Comparison of ENCODE assay signal across 8 cellular contexts in the genomic region with DNA sequence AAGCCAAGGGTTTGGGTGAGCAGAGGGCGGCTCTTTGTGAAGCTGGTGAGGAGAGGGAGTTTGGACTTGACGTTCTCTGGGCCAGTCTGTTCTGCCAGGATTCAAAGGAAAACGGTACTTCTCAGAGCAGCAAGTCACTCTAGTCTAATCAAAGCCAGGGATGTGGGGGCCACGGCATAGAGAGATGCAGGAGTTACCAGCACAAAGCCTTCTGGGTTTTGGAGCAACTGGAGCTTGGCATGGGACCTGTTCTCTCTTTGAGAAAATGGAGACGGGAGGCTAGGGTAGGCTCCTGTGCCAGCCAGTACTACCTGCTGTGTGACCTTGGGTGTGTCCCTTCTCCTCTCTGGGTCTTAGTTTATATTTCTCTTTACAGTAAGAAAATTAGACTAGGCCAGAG. TPM values are rescaled to one million over a fixed set of nuclear protein-coding genes. Genes with fewer than 3 reads are reported as not detected.
DNase-seq lines count a peak whose midpoint lies in the region; ATAC-seq and TF ChIP-seq lines count a peak whose summit lies in the region.

No MANE protein-coding gene starts in this region.

- H3K4me3 Mint-ChIP-seq in activated CD4-positive, alpha-beta T cell treated with anti-CD3 and anti-CD28 coated beads, Interleukin-2, amount 10 ng/mL, durations not matched to agents 7 days and 5 days = peak overlapping the region; percentile 92
- peak overlapping the region; percentile 96 for H3K4me3 Mint-ChIP-seq in activated T-helper 17 cell treated with anti-CD3 and anti-CD28 coated beads, Interleukin-2, amount 50 U/mL, for 72 hours

- H3K36me3 Mint-ChIP-seq in activated CD4-positive, alpha-beta T cell treated with anti-CD3 and anti-CD28 coated beads, Interleukin-2, amount 10 ng/mL, durations not matched to agents 7 days and 5 days (ENCODE audit: low read depth) = peaks cover 54% of the 10 kb centered on the region
- H3K36me3 Mint-ChIP-seq in activated T-helper 17 cell treated with anti-CD3 and anti-CD28 coated beads, Interleukin-2, amount 50 U/mL, for 72 hours (ENCODE audit: low read depth) = peaks cover 77% of the 10 kb centered on the region

- no peak for TF ChIP-seq EP300 in stomach (IDR thresholded peaks at IDR 0.05)

- H3K9me3 ChIP-seq in iPS-18c (ENCODE audit: control insufficient read depth, insufficient read depth, low read length) (no peaks in the 10 kb centered on the region), stomach (no peaks in the 10 kb centered on the region)

- no peaks in the 10 kb centered on the region for H3K27me3 ChIP-seq in stomach

- H3K36me3 ChIP-seq in stomach = peaks cover 17 to 53% (median 51%) of the 10 kb centered on the region in 4 donors

- WGBS in stomach, 5 donors = 67 to 82% (median 78%) methylated on average over 5 of the region's 5 CpGs

- no peak for TF ChIP-seq POLR2A in stomach (IDR thresholded peaks at IDR 0.05)

- H3K4me3 ChIP-seq in iPS-18c (ENCODE audit: insufficient read depth, low read depth, low read length) (peak overlapping the region; percentile 20; the same call in 1 of the 2 replicates), stomach (peak overlapping the region; percentile 64 to 78 (median 64))

- no peak for ATAC-seq in activated T-helper 17 cell treated with anti-CD3 and anti-CD28 coated beads, Interleukin-2, amount 50 U/mL, for 72 hours (replicated peaks)

- peak overlapping the region in 3 of 5 donors; percentile 44 to 97 (median 96) for H3K27ac ChIP-seq in stomach

- H3K27ac Mint-ChIP-seq in activated CD4-positive, alpha-beta T cell treated with anti-CD3 and anti-CD28 coated beads, Interleukin-2, amount 10 ng/mL, durations not matched to agents 7 days and 5 days = peak overlapping the region; percentile 62
- H3K27ac Mint-ChIP-seq in activated T-helper 17 cell treated with anti-CD3 and anti-CD28 coated beads, Interleukin-2, amount 50 U/mL, for 72 hours = peak overlapping the region; percentile 97

- intact Hi-C loops in stomach (cut with DNase I; ENCODE audit: low total_unique reads) = no loop called here

- H3K9me3 Mint-ChIP-seq in activated CD4-positive, alpha-beta T cell treated with anti-CD3 and anti-CD28 coated beads, Interleukin-2, amount 10 ng/mL, durations not matched to agents 7 days and 5 days = no peaks in the 10 kb centered on the region
- H3K9me3 Mint-ChIP-seq in activated T-helper 17 cell treated with anti-CD3 and anti-CD28 coated beads, Interleukin-2, amount 50 U/mL, for 72 hours = no peaks in the 10 kb centered on the region

- H3K27me3 Mint-ChIP-seq in activated CD4-positive, alpha-beta T cell treated with anti-CD3 and anti-CD28 coated beads, Interleukin-2, amount 10 ng/mL, durations not matched to agents 7 days and 5 days = no peaks in the 10 kb centered on the region
- no peaks in the 10 kb centered on the region for H3K27me3 Mint-ChIP-seq in activated T-helper 17 cell treated with anti-CD3 and anti-CD28 coated beads, Interleukin-2, amount 50 U/mL, for 72 hours

- H3K4me1 ChIP-seq in stomach = peaks cover 30 to 73% (median 54%) of the 10 kb centered on the region in 4 donors

- no peak for TF ChIP-seq CTCF in stomach (IDR thresholded peaks at IDR 0.05)

- peaks cover 60% of the 10 kb centered on the region for H3K4me1 Mint-ChIP-seq in activated CD4-positive, alpha-beta T cell treated with anti-CD3 and anti-CD28 coated beads, Interleukin-2, amount 10 ng/mL, durations not matched to agents 7 days and 5 days
- H3K4me1 Mint-ChIP-seq in activated T-helper 17 cell treated with anti-CD3 and anti-CD28 coated beads, Interleukin-2, amount 50 U/mL, for 72 hours = peaks cover 30% of the 10 kb centered on the region

- CTCF ChIA-PET in activated CD4-positive, alpha-beta T cell treated with anti-CD3 and anti-CD28 coated beads, Interleukin-2, amount 10 ng/mL, durations not matched to agents 7 days and 5 days (lab: Charles Lee) = interaction anchor here (0.5 to 1.3 kb wide), 5 partner anchors 69 to 821 kb away, joined by 3 read pairs; partner anchors contain the start of gene MARCKSL1

- no peak for DNase-seq in activated CD4-positive, alpha-beta T cell treated with anti-CD3 and anti-CD28 coated beads, Interleukin-2, amount 10 ng/mL, durations not matched to agents 7 days and 5 days
- DNase-seq in activated CD4-positive, alpha-beta T cell treated with anti-CD3 and anti-CD28 coated beads, Interleukin-2, amount 50 U/mL, for 48 hours = no peak
- DNase-seq in stomach (no peak), activated gamma-delta T cell treated with Interleukin-2 at 50 U/mL for 16 hours (no peak), DMS153 treated with DMSO at 0.1 percent for 48 hours (lab: John Stamatoyannopoulos, UW; ENCODE audit: unreplicated experiment) (no peak), globus pallidus (ENCODE audit: low spot score) (no peak)

- POLR2A ChIA-PET in activated CD4-positive, alpha-beta T cell treated with anti-CD3 and anti-CD28 coated beads, Interleukin-2, amount 10 ng/mL, durations not matched to agents 7 days and 5 days (lab: Charles Lee) = interaction anchor here (0.7 kb wide), 1 partner anchor 60 kb away, joined by 5 read pairs; no protein-coding TSS in a partner anchor

RNA-seq across cellular contexts. Expression of gene TXLNA, which starts 2.1 kb away (rescaled TPM):
- 10 to 100 TPM; 64.1 to 65.8 TPM for total RNA-seq in activated CD4-positive, alpha-beta T cell treated with anti-CD3 and anti-CD28 coated beads, Interleukin-2, amount 10 ng/mL, durations not matched to agents 7 days and 5 days
- 100 to 1,000 TPM in 1 of 2 donors, 10 to 100 TPM in 1; 68.4 to 102 TPM for total RNA-seq in activated T-helper 17 cell treated with anti-CD3 and anti-CD28 coated beads, Interleukin-2, amount 50 U/mL, for 72 hours
- 10 to 100 TPM; 20.6 to 48.1 (median 28.0) TPM for total RNA-seq in stomach
- polyA plus RNA-seq in stomach = 10 to 100 TPM in 2 of 3 donors, 1 to 10 TPM in 1; 9.8 to 18.4 (median 12.1) TPM

RNA-seq across cellular contexts. Expression of gene CCDC28B, which starts 18.8 kb away (rescaled TPM):
- 10 to 100 TPM; 33.4 to 36.6 TPM for total RNA-seq in activated CD4-positive, alpha-beta T cell treated with anti-CD3 and anti-CD28 coated beads, Interleukin-2, amount 10 ng/mL, durations not matched to agents 7 days and 5 days
- 10 to 100 TPM in 1 of 2 donors, 1 to 10 TPM in 1; 7.0 to 14.3 TPM for total RNA-seq in activated T-helper 17 cell treated with anti-CD3 and anti-CD28 coated beads, Interleukin-2, amount 50 U/mL, for 72 hours
- 10 to 100 TPM in 1 of 5 donors, 1 to 10 TPM in 1, under 1 TPM in 1, not detected in 2; 0.45 to 27.8 (median 5.3) TPM for total RNA-seq in stomach
- 10 to 100 TPM in 2 of 3 donors, 1 to 10 TPM in 1; 8.7 to 11.8 (median 10.7) TPM for polyA plus RNA-seq in stomach

RNA-seq across cellular contexts. Expression of gene IQCC, which starts 23.9 kb away (rescaled TPM):
- total RNA-seq in activated CD4-positive, alpha-beta T cell treated with anti-CD3 and anti-CD28 coated beads, Interleukin-2, amount 10 ng/mL, durations not matched to agents 7 days and 5 days = 1 to 10 TPM; 4.8 to 5.0 TPM
- total RNA-seq in activated T-helper 17 cell treated with anti-CD3 and anti-CD28 coated beads, Interleukin-2, amount 50 U/mL, for 72 hours = 1 to 10 TPM; 3.4 to 5.5 TPM
- 1 to 10 TPM in 4 of 5 donors, not detected in 1; 2.3 to 5.5 (median 2.9) TPM for total RNA-seq in stomach
- polyA plus RNA-seq in stomach = 1 to 10 TPM; 1.3 to 2.1 (median 1.7) TPM

RNA-seq across cellular contexts. Expression of gene DCDC2B, which starts 27.3 kb away (rescaled TPM):
- under 1 TPM; 0.10 TPM for total RNA-seq in activated CD4-positive, alpha-beta T cell treated with anti-CD3 and anti-CD28 coated beads, Interleukin-2, amount 10 ng/mL, durations not matched to agents 7 days and 5 days
- total RNA-seq in activated T-helper 17 cell treated with anti-CD3 and anti-CD28 coated beads, Interleukin-2, amount 50 U/mL, for 72 hours = under 1 TPM; 0.28 to 0.37 TPM
- total RNA-seq in stomach = not detected
- polyA plus RNA-seq in stomach = not detected

RNA-seq across cellular contexts. Expression of gene TMEM234, which starts 40.6 kb away (rescaled TPM):
- 10 to 100 TPM; 13.2 to 15.0 TPM for total RNA-seq in activated CD4-positive, alpha-beta T cell treated with anti-CD3 and anti-CD28 coated beads, Interleukin-2, amount 10 ng/mL, durations not matched to agents 7 days and 5 days
- 10 to 100 TPM; 11.4 to 12.9 TPM for total RNA-seq in activated T-helper 17 cell treated with anti-CD3 and anti-CD28 coated beads, Interleukin-2, amount 50 U/mL, for 72 hours
- 100 to 1,000 TPM in 1 of 5 donors, 10 to 100 TPM in 4; 19.1 to 169 (median 27.1) TPM for total RNA-seq in stomach
- polyA plus RNA-seq in stomach = 10 to 100 TPM; 11.6 to 14.3 (median 13.4) TPM
